In genomic region chr6:105587349-105588115, GRCh38 we compare ENCODE assay signal across 1 cellular context.
TF ChIP-seq lines count a peak whose summit lies in the region.

No MANE protein-coding gene starts in this region.

TF ChIP-seq in SK-N-SH treated with all-trans-retinoic acid at 6 μM for 48 hours, 23 proteins besides CTCF, POLR2A, EP300 and RAD21 (continued from another document):
- TF ChIP-seq, protein P1, sequence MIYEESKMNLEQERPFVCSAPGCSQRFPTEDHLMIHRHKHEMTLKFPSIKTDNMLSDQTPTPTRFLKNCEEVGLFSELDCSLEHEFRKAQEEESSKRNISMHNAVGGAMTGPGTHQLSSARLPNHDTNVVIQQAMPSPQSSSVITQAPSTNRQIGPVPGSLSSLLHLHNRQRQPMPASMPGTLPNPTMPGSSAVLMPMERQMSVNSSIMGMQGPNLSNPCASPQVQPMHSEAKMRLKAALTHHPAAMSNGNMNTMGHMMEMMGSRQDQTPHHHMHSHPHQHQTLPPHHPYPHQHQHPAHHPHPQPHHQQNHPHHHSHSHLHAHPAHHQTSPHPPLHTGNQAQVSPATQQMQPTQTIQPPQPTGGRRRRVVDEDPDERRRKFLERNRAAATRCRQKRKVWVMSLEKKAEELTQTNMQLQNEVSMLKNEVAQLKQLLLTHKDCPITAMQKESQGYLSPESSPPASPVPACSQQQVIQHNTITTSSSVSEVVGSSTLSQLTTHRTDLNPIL (CRISPR knock-in tag; IDR thresholded peaks at IDR 0.05; ENCODE audit: low read depth), result no peak
- TF ChIP-seq BACH2 (CRISPR knock-in tag; IDR thresholded peaks at IDR 0.05; ENCODE audit: borderline replicate concordance), result no peak
- no peak for TF ChIP-seq ISL1 (CRISPR knock-in tag; IDR thresholded peaks at IDR 0.05)
- TF ChIP-seq ZNF70 (CRISPR knock-in tag; IDR thresholded peaks at IDR 0.05), result no peak
- no peak for TF ChIP-seq SNAI2 (CRISPR knock-in tag; IDR thresholded peaks at IDR 0.05)
- no peak for TF ChIP-seq PPARA (CRISPR knock-in tag; IDR thresholded peaks at IDR 0.05; ENCODE audit: borderline replicate concordance)
